In genomic region chr11:61701298-61701993, GRCh38 we compare ENCODE assay signal across 8 cellular contexts. TPM values are rescaled to one million over a fixed set of nuclear protein-coding genes. Genes with fewer than 3 reads are reported as not detected.
DNase-seq lines count a peak whose midpoint lies in the region; ATAC-seq and TF ChIP-seq lines count a peak whose summit lies in the region.

No MANE protein-coding gene starts in this region.

- H4K20me1 ChIP-seq in GM23338 (replicated peaks; ENCODE audit: insufficient read depth) (no peaks in the 10 kb centered on the region), PC-9 (ENCODE audit: insufficient read depth) (no peaks in the 10 kb centered on the region)

- peak overlapping the region; percentile 44; the same call in 1 of the 2 replicates for H3K27ac Mint-ChIP-seq in GM23338
- H3K27ac Mint-ChIP-seq in immature natural killer cell: peak overlapping the region in 1 of 6 donors; percentile 62

- H3K9me3 Mint-ChIP-seq in GM23338 (no peaks in the 10 kb centered on the region), immature natural killer cell (no peaks in the 10 kb centered on the region)

- H3K79me2 ChIP-seq in GM23338 (replicated peaks; ENCODE audit: insufficient read depth): no peaks in the 10 kb centered on the region
- peaks cover 11% of the 10 kb centered on the region for H3K79me2 ChIP-seq in PC-9 (ENCODE audit: low read depth)

- H3K9me2 ChIP-seq in GM23338 (ENCODE audit: insufficient read depth) (no peaks in the 10 kb centered on the region), PC-9 (ENCODE audit: insufficient read depth) (no peaks in the 10 kb centered on the region)

- TF ChIP-seq EP300 in transverse colon (IDR thresholded peaks at IDR 0.05; ENCODE audit: low read depth): no peak

- POLR2A ChIA-PET in PC-9 (lab: Charles Lee; ENCODE audit: unreplicated experiment): no interaction called here

- intact Hi-C loops in PC-9 (cut with micrococcal nuclease; ENCODE audit: unreplicated experiment): no loop called here
- intact Hi-C loops in transverse colon (cut with DNase I; ENCODE audit: low total_unique reads): no loop called here

- BruUV-seq in PC-9 (replicated peaks; lab: Mats Ljungman, UMichigan): no TSS peak

- H3K27me3 ChIP-seq in GM23338 (ENCODE audit: insufficient read depth): no peaks in the 10 kb centered on the region
- H3K27me3 ChIP-seq in PC-9 (ENCODE audit: insufficient read depth, low read depth): no peaks in the 10 kb centered on the region
- H3K27me3 ChIP-seq in foreskin keratinocyte: peaks cover 66% of the 10 kb centered on the region
- H3K27me3 ChIP-seq in transverse colon: no peaks in the 10 kb centered on the region

- peaks cover 28% of the 10 kb centered on the region for H3K4me1 Mint-ChIP-seq in GM23338
- peaks cover 30 to 36% of the 10 kb centered on the region in 2 donors for H3K4me1 Mint-ChIP-seq in immature natural killer cell

- CTCF ChIA-PET in PC-9 (lab: Charles Lee): interaction anchor here (1.5 kb wide), 1 partner anchor 27 kb away, joined by 3 read pairs; no protein-coding TSS in a partner anchor

- DNase-seq in GM23338 (ENCODE audit: low spot score): peak; percentile 91
- no peak for DNase-seq in PC-9
- DNase-seq in foreskin keratinocyte: no peak
- peak; percentile 48 for DNase-seq in transverse colon
- no peak for DNase-seq in immature natural killer cell
- DNase-seq in GM20000 (ENCODE audit: low spot score): no peak
- DNase-seq in hippocampal formation (lab: John Stamatoyannopoulos, UW): no peak

- H3K36me3 Mint-ChIP-seq in GM23338 (ENCODE audit: low read depth): no peaks in the 10 kb centered on the region
- no peaks in the 10 kb centered on the region for H3K36me3 Mint-ChIP-seq in immature natural killer cell

- TF ChIP-seq POLR2A in transverse colon (IDR thresholded peaks at IDR 0.05): no peak

- H3F3A ChIP-seq in GM23338 (replicated peaks; ENCODE audit: low read depth): no peaks in the 10 kb centered on the region
- H3F3A ChIP-seq in PC-9 (ENCODE audit: insufficient read depth, low read depth): peaks cover 42% of the 10 kb centered on the region

- H3K9me3 ChIP-seq in PC-9 (ENCODE audit: insufficient read depth, low read depth) (no peaks in the 10 kb centered on the region), transverse colon (no peaks in the 10 kb centered on the region)

- H3K4me3 Mint-ChIP-seq in GM23338 (no peak overlapping the region; the same call in 2 of the 3 replicates), immature natural killer cell (no peak overlapping the region)

- no peak overlapping the region for H3K4me2 ChIP-seq in GM23338
- peak overlapping the region; percentile 69 for H3K4me2 ChIP-seq in PC-9

- peak; percentile 90 for ATAC-seq in GM23338
- ATAC-seq in foreskin keratinocyte: peak; percentile 37

- H3K36me3 ChIP-seq in GM23338 (ENCODE audit: insufficient read depth) (no peaks in the 10 kb centered on the region), PC-9 (ENCODE audit: low read depth) (no peaks in the 10 kb centered on the region), transverse colon (no peaks in the 10 kb centered on the region)

- in situ Hi-C loops in transverse colon (cut with MboI; ENCODE audit: low pct_ligation_motif_present in 1 of 4, low pct_unique_long_range_greater_than_20kb in 1 of 4, low sequenced_read_pairs in 3 of 4): no loop called here

- H3K27ac ChIP-seq in 22Rv1: no peak overlapping the region
- no peak overlapping the region for H3K27ac ChIP-seq in GM23338 (ENCODE audit: low read depth)
- peak overlapping the region; percentile 96; the same call in 1 of the 2 replicates for H3K27ac ChIP-seq in PC-9
- no peak overlapping the region for H3K27ac ChIP-seq in foreskin keratinocyte
- peak overlapping the region; percentile 80 to 97 (median 85) for H3K27ac ChIP-seq in transverse colon

- H2AFZ ChIP-seq in GM23338 (peak overlapping the region; percentile 97), PC-9 (no peak overlapping the region)

- H3K27me3 Mint-ChIP-seq in GM23338 (ENCODE audit: insufficient read depth, low read depth, poor library complexity) (peaks cover 9% of the 10 kb centered on the region), immature natural killer cell (ENCODE audit: low read depth in 3 of 3) (peaks cover 4 to 14% (median 6%) of the 10 kb centered on the region in 3 donors)

- TF ChIP-seq CTCF in 22Rv1 (IDR thresholded peaks at IDR 0.05): peak; percentile 16; the same call in 1 of the 2 replicates
- peak; percentile 60 to 70 for TF ChIP-seq CTCF in GM23338 (conservative IDR thresholded peaks at IDR 0.05; ENCODE audit: low read depth in 2 of 2)
- TF ChIP-seq CTCF in PC-9 (conservative IDR thresholded peaks at IDR 0.05): peak; percentile 38; the same call in 1 of the 2 replicates
- peak; percentile 48 for TF ChIP-seq CTCF in foreskin keratinocyte (conservative IDR thresholded peaks at IDR 0.05)
- TF ChIP-seq CTCF in transverse colon (IDR thresholded peaks at IDR 0.05): peak in 4 of 5 experiments; percentile 20 to 52 (median 36)
- TF ChIP-seq CTCF in GM20000 (IDR thresholded peaks at IDR 0.05; ENCODE audit: extremely low read depth, missing control alignments): no peak

- WGBS in transverse colon (ENCODE audit: low coverage in 1 of 2), 2 donors: 46 to 83% methylated on average over 1 to 16 of the region's 16 CpGs

- H3K4me3 ChIP-seq in GM23338 (no peak overlapping the region), PC-9 (no peak overlapping the region), transverse colon (no peak overlapping the region)

- H3K4me1 ChIP-seq in GM23338 (ENCODE audit: insufficient read depth) (no peaks in the 10 kb centered on the region; the same call in 1 of the 2 replicates), PC-9 (replicated peaks; ENCODE audit: insufficient read depth) (peaks cover 56% of the 10 kb centered on the region), foreskin keratinocyte (no peaks in the 10 kb centered on the region), transverse colon (peaks cover 38 to 55% (median 50%) of the 10 kb centered on the region in 4 donors)

TF ChIP-seq in GM23338, 12 proteins besides CTCF, POLR2A, EP300 and RAD21 (continues in another document):
- TF ChIP-seq POLR2AphosphoS5 (IDR thresholded peaks at IDR 0.05; ENCODE audit: low read depth): no peak
- TF ChIP-seq EZH2phosphoT487 (IDR thresholded peaks at IDR 0.05; ENCODE audit: unreplicated experiment): no peak
- TF ChIP-seq EZH2 (IDR thresholded peaks at IDR 0.05; ENCODE audit: low read depth, unreplicated experiment): no peak
- no peak for TF ChIP-seq JUNB (IDR thresholded peaks at IDR 0.05; ENCODE audit: unreplicated experiment)
- no peak for TF ChIP-seq ZNF114 (CRISPR knock-in tag; IDR thresholded peaks at IDR 0.05)

RNA-seq across cellular contexts. Expression of gene DAGLA, which starts 21.3 kb away (rescaled TPM):
- total RNA-seq in GM23338 (2014; rRNA removed; shearing (Covaris generic)): 1.3 and 2.5 TPM in 2 replicates
- 0.52 and 0.55 TPM in 2 replicates for polyA plus RNA-seq in GM23338 (2016; fragmentation: Nextera tagmentation; extraction: Ambion mirVana)
- total RNA-seq in PC-9 (2021): 8.3 and 10.1 TPM in 2 replicates
- 0.18 and 0.24 TPM in 2 replicates for total RNA-seq in foreskin keratinocyte
- polyA plus RNA-seq in foreskin keratinocyte: 0.10 and 0.11 TPM in 2 replicates
- 10 to 100 TPM; 11.9 to 31.4 (median 17.0) TPM for total RNA-seq in transverse colon
- not detected for polyA plus RNA-seq in immature natural killer cell

RNA-seq across cellular contexts. Expression of gene MYRF, which starts 51.0 kb away (rescaled TPM):
- 5.0 and 5.5 TPM in 2 replicates for total RNA-seq in GM23338 (2014; rRNA removed; shearing (Covaris generic))
- 1.9 and 2.2 TPM in 2 replicates for polyA plus RNA-seq in GM23338 (2016; fragmentation: Nextera tagmentation; extraction: Ambion mirVana)
- 15.3 and 16.3 TPM in 2 replicates for total RNA-seq in PC-9 (2021)
- total RNA-seq in foreskin keratinocyte: 0.10 and 0.18 TPM in 2 replicates
- 0.11 and 0.12 TPM in 2 replicates for polyA plus RNA-seq in foreskin keratinocyte
- 10 to 100 TPM in 3 of 4 donors, 1 to 10 TPM in 1; 2.0 to 14.2 (median 10.7) TPM for total RNA-seq in transverse colon
- 1 to 10 TPM in 1 of 3 donors, under 1 TPM in 1, not detected in 1; 0.43 to 2.4 TPM for polyA plus RNA-seq in immature natural killer cell

Comparison
In these comparisons a context has a peak if more than half of its experiments do, and no peak if none do; other contexts are left out.
1. H3K27ac ChIP-seq: peak in PC-9 (single experiment) and transverse colon (4 of 4); none in 22Rv1 (single experiment), GM23338 (single experiment) and foreskin keratinocyte (single experiment).
2. DNase-seq: peak in GM23338 (single experiment) and transverse colon (single experiment); none in PC-9 (0 of 2), foreskin keratinocyte (0 of 2), immature natural killer cell (0 of 3), GM20000 (single experiment) and hippocampal formation (0 of 2).